Comparison of ENCODE assay signal across 1 cellular context in genomic region chr10:6753644-6754043, GRCh38.
TF ChIP-seq lines count a peak whose summit lies in the region.

No MANE protein-coding gene starts in this region.

TF ChIP-seq in HCT116, 20 proteins besides CTCF, POLR2A, EP300 and RAD21 (continued from another document):
- TF ChIP-seq ZBTB33 (IDR thresholded peaks at IDR 0.05; ENCODE audit: extremely low read depth, insufficient replicate concordance, low read length) (no peak), SRF (IDR thresholded peaks at IDR 0.05; ENCODE audit: low read depth) (no peak), MAX (IDR thresholded peaks at IDR 0.05) (no peak), ELF1 (IDR thresholded peaks at IDR 0.05; ENCODE audit: borderline replicate concordance, low read depth) (no peak)
